ENCODE assay signal across 13 cellular contexts in the genomic region with DNA sequence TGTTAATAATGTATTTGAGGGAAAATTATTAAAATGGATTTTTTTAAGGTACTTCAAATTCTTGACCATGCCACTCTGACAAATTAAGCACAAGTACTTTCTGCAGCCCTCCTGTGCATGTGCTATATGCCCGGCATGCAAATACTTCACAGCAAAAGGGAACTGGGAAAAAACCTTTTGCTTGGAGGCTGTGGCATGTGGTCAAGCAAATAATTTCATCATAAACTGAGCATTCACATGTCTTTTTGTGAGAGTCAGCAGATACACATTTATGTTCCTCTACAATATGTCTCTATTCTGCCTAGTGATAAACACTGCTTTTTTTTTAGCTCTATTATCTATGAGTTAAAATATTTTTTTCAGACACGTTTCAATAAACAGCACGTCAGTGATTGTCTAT. TPM values are rescaled to one million over a fixed set of nuclear protein-coding genes. Genes with fewer than 3 reads are reported as not detected.
A peak's percentile ranks its signal among the peaks of the same experiment; 100 is the strongest.
DNase-seq lines count a peak whose midpoint lies in the region; ATAC-seq and TF ChIP-seq lines count a peak whose summit lies in the region.
"Had no signal": no experiment of that assay in that cellular context is flagged by ENCODE, and none has a peak within 500 bp of the region (broad histone marks: within the 10 kb centered on the region; RNA-seq: fewer than 3 reads in every experiment).

No MANE protein-coding gene starts in this region.

- DNase-seq in PC-3 (no peak), lower lobe of right lung (no peak), GDM1 (lab: John Stamatoyannopoulos, UW) (no peak), NCI-H446 (lab: John Stamatoyannopoulos, UW) (no peak)
- DNase-seq in activated CD8-positive, alpha-beta memory T cell treated with anti-CD3 and anti-CD28 coated beads for 24 hours: no peak
- DNase-seq: CD8-positive, alpha-beta T cell; effector memory CD4-positive, alpha-beta T cell; MM.1S; naive thymus-derived CD8-positive, alpha-beta T cell; NCI-H748 treated with DMSO at 0.1 percent for 48 hours had no signal

- no peaks in the 10 kb centered on the region for H3K9me2 ChIP-seq in PC-3 (replicated peaks; ENCODE audit: low read length)

- H3K4me2 ChIP-seq in PC-3 (ENCODE audit: low read length): no peak overlapping the region

- H3K79me2 ChIP-seq in PC-3 (ENCODE audit: low read length): no peaks in the 10 kb centered on the region

- intact Hi-C loops in PC-3 (cut with micrococcal nuclease) (loop anchor here (5.0 kb wide), 1 partner anchor 774 kb away; no protein-coding TSS in a partner anchor), lower lobe of right lung (cut with DNase I) (no loop called here)

- BruUV-seq in PC-3 (replicated peaks; lab: Mats Ljungman, UMichigan): no TSS peak

- H3K4me1 ChIP-seq in PC-3 (ENCODE audit: insufficient read depth, low read length) (peaks cover 32% of the 10 kb centered on the region), lower lobe of right lung (peaks cover 10% of the 10 kb centered on the region)

- no peaks in the 10 kb centered on the region for H3K36me3 ChIP-seq in PC-3 (ENCODE audit: low read depth, low read length)
- no peaks in the 10 kb centered on the region for H3K36me3 ChIP-seq in lower lobe of right lung

- H3K27ac ChIP-seq in PC-3 (ENCODE audit: low read length) (peak overlapping the region; percentile 72; the same call in 1 of the 2 replicates), lower lobe of right lung (no peak overlapping the region)

- no peak overlapping the region for H3K4me3 ChIP-seq in PC-3 (ENCODE audit: low read length)
- no peak overlapping the region for H3K4me3 ChIP-seq in lower lobe of right lung

- H3F3A ChIP-seq in PC-3 (ENCODE audit: low read length, unreplicated experiment): no peaks in the 10 kb centered on the region

- no peaks in the 10 kb centered on the region for H4K20me1 ChIP-seq in PC-3 (ENCODE audit: low read length)

- ATAC-seq in GM18858 (IDR thresholded peaks at IDR 0.05; ENCODE audit: unreplicated experiment) (peak; percentile 94), HG03025 (IDR thresholded peaks at IDR 0.05; ENCODE audit: low FRiP score, unreplicated experiment) (peak; percentile 83), PC-3 (no peak), lower lobe of right lung (peak; percentile 65 to 80), GM19455 (IDR thresholded peaks at IDR 0.05; ENCODE audit: unreplicated experiment) (no peak)
- ATAC-seq: CD8-positive, alpha-beta T cell; naive thymus-derived CD8-positive, alpha-beta T cell had no signal

- H3K9me3 ChIP-seq in PC-3 (ENCODE audit: low read length) (no peaks in the 10 kb centered on the region), lower lobe of right lung (peaks cover 8% of the 10 kb centered on the region)

- TF ChIP-seq CTCF in PC-3 (conservative IDR thresholded peaks at IDR 0.05; ENCODE audit: low read depth, low read length): no peak
- TF ChIP-seq CTCF in lower lobe of right lung (IDR thresholded peaks at IDR 0.05): no peak

- H2AFZ ChIP-seq in PC-3 (ENCODE audit: low read length): no peak overlapping the region

- no peak overlapping the region for H3K9ac ChIP-seq in PC-3 (ENCODE audit: low read length)

- H3K27me3 ChIP-seq in PC-3 (ENCODE audit: low read length): no peaks in the 10 kb centered on the region
- H3K27me3 ChIP-seq in lower lobe of right lung (ENCODE audit: low read depth): no peaks in the 10 kb centered on the region

- POLR2A ChIA-PET in PC-3 (lab: Charles Lee; ENCODE audit: unreplicated experiment): no interaction called here

- CTCF ChIA-PET in PC-3 (lab: Charles Lee): no interaction called here

RNA-seq across cellular contexts. Expression of a gene that starts 53.7 kb away (rescaled TPM):
- total RNA-seq in PC-3 (2014; rRNA removed): 13.7 and 16.9 TPM in 2 replicates
- 9.7 TPM for total RNA-seq in lower lobe of right lung

Comparison
In these comparisons a context has a peak if more than half of its experiments do, and no peak if none do; other contexts are left out.
1. ATAC-seq: peak in GM18858 (single experiment), HG03025 (single experiment) and lower lobe of right lung (2 of 2); none in PC-3 (single experiment) and GM19455 (single experiment).